In genomic region chr5:171616002-171616780, GRCh38 we compare ENCODE assay signal across 1 cellular context.
TF ChIP-seq lines count a peak whose summit lies in the region.

No MANE protein-coding gene starts in this region.

TF ChIP-seq in GM23338, 12 proteins besides CTCF, POLR2A, EP300 and RAD21 (continued from another document):
- TF ChIP-seq ETS1 (IDR thresholded peaks at IDR 0.05) = no peak
- TF ChIP-seq JUNB (IDR thresholded peaks at IDR 0.05; ENCODE audit: unreplicated experiment) = no peak
- no peak for TF ChIP-seq STAT1 (IDR thresholded peaks at IDR 0.05; ENCODE audit: unreplicated experiment)
- TF ChIP-seq ZNF462 (CRISPR knock-in tag; IDR thresholded peaks at IDR 0.05) = no peak
- no peak for TF ChIP-seq EZH2 (IDR thresholded peaks at IDR 0.05; ENCODE audit: low read depth, unreplicated experiment)
